ENCODE assay signal across 17 cellular contexts in the genomic region with DNA sequence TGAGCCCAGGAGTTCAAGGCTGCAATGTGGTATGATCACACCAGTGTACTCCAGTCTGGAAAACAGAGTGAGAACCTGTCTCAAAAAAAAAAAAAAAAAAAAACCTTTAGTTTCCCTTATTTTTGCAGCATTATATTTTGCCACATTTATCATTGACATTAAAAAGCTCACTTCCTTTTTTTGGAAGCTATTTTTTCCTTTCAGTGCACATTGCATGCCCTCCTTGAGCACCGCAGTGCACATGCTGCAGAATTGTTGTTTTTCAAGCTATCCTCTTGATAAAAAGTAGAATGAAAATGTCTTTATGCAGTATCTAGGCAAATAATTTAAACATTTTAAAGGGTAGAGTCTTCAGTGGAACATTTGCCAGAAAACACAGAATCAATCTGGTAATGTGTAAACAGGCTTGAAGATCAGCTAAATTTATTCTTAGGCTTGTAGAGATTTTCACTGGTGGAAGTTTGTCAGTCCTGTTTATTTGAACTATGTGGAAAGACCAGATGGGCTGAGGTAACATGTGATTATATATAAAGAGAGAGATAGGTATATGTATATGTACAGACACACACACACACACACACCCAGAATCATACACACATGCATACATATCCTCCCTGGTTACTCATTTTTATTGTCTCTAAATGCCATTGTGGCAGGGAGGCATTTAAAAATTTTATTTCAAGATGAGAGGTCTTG. TPM values are rescaled to one million over a fixed set of nuclear protein-coding genes. Genes with fewer than 3 reads are reported as not detected.
A peak's percentile ranks its signal among the peaks of the same experiment; 100 is the strongest.
DNase-seq lines count a peak whose midpoint lies in the region; ATAC-seq, FAIRE-seq and TF ChIP-seq lines count a peak whose summit lies in the region.
"Had no signal": no experiment of that assay in that cellular context is flagged by ENCODE, and none has a peak within 500 bp of the region (broad histone marks: within the 10 kb centered on the region; RNA-seq: fewer than 3 reads in every experiment).

No MANE protein-coding gene starts in this region.

- H3K4me2 ChIP-seq in GM23338, result no peak overlapping the region

- H3K9me3 Mint-ChIP-seq in GM23338, result no peaks in the 10 kb centered on the region; the same call in 2 of the 3 replicates

- H3K4me1 Mint-ChIP-seq in GM23338, result peaks cover 15% of the 10 kb centered on the region

- FAIRE-seq in bronchial epithelial cell (lab: Jason Lieb, UNC) (no peak), frontal cortex (lab: Jason Lieb, UNC) (no peak)

- H3K36me3 ChIP-seq in GM23338 (ENCODE audit: insufficient read depth) (no peaks in the 10 kb centered on the region), bronchial epithelial cell (ENCODE audit: control insufficient read depth, insufficient read depth, low read length) (no peaks in the 10 kb centered on the region), spleen (no peaks in the 10 kb centered on the region)
- H3K36me3 ChIP-seq: ascending aorta had no signal

- 0 out of 2 replicates have a peak, but pooled peaks cover 10% of the 10 kb centered on the region for H3F3A ChIP-seq in GM23338 (replicated peaks; ENCODE audit: low read depth)

- H4K20me1 ChIP-seq in GM23338 (replicated peaks; ENCODE audit: insufficient read depth), result 0 out of 2 replicates have a peak, but pooled peaks cover 4% of the 10 kb centered on the region

- TF ChIP-seq CTCF in GM23338 (conservative IDR thresholded peaks at IDR 0.05; ENCODE audit: low read depth in 2 of 2) (no peak), NB4 (IDR thresholded peaks at IDR 0.05; ENCODE audit: low read depth, low read length) (no peak), bronchial epithelial cell (IDR thresholded peaks at IDR 0.05; ENCODE audit: insufficient read depth, low read length, severe bottlenecking) (no peak), spleen (IDR thresholded peaks at IDR 0.05 in 8 of 11, conservative IDR thresholded peaks at IDR 0.05 in 3 of 11) (no peak)

- no peak for TF ChIP-seq POLR2A in NB4 (IDR thresholded peaks at IDR 0.05; ENCODE audit: extremely low read depth, insufficient read length)
- TF ChIP-seq POLR2A in spleen (IDR thresholded peaks at IDR 0.05), result no peak

- no peaks in the 10 kb centered on the region for H3K9me2 ChIP-seq in GM23338 (ENCODE audit: insufficient read depth)

- peaks cover 18% of the 10 kb centered on the region for H3K79me2 ChIP-seq in GM23338 (replicated peaks; ENCODE audit: insufficient read depth)

- H3K4me1 ChIP-seq in GM23338 (ENCODE audit: insufficient read depth), result peaks cover 12% of the 10 kb centered on the region
- peaks cover 3 to 62% (median 32%) of the 10 kb centered on the region in 6 donors for H3K4me1 ChIP-seq in spleen
- H3K4me1 ChIP-seq: ascending aorta had no signal

- WGBS in spleen, 5 donors, result 18 to 38% (median 34%) methylated on average over 1 of the region's 1 CpG

- H3K27ac Mint-ChIP-seq in GM23338, result no peak overlapping the region
- H3K27ac Mint-ChIP-seq: progenitor cell of endocrine pancreas had no signal

- H3K4me3 Mint-ChIP-seq in GM23338, result no peak overlapping the region
- H3K4me3 Mint-ChIP-seq: CD4-positive, alpha-beta memory T cell had no signal

- no peaks in the 10 kb centered on the region for H3K27me3 ChIP-seq in GM23338 (ENCODE audit: insufficient read depth)
- no peaks in the 10 kb centered on the region for H3K27me3 ChIP-seq in bronchial epithelial cell (ENCODE audit: control insufficient read depth, insufficient read depth, low read length)
- H3K27me3 ChIP-seq in spleen (replicated peaks in 1 of 7), result no peaks in the 10 kb centered on the region
- H3K27me3 ChIP-seq: ascending aorta, SJSA1 had no signal

- no peak for ATAC-seq in GM23338
- ATAC-seq: left lobe of liver had no signal

- no peaks in the 10 kb centered on the region for H3K9me3 ChIP-seq in spleen
- H3K9me3 ChIP-seq: ascending aorta, SJSA1 had no signal

- 0 out of 2 replicates have a peak overlapping the region, but pooled peaks have one; percentile 47 for H2AFZ ChIP-seq in GM23338

- intact Hi-C loops in spleen (cut with DNase I; ENCODE audit: low total_unique reads), result no loop called here

- H3K36me3 Mint-ChIP-seq in GM23338 (ENCODE audit: low read depth), result peaks cover 5% of the 10 kb centered on the region; the same call in 1 of the 3 replicates
- H3K36me3 Mint-ChIP-seq: CD4-positive, alpha-beta memory T cell had no signal

- H3K27me3 Mint-ChIP-seq in GM23338 (ENCODE audit: insufficient read depth, low read depth, poor library complexity), result peaks cover 8% of the 10 kb centered on the region
- H3K27me3 Mint-ChIP-seq: progenitor cell of endocrine pancreas had no signal

- H3K4me3 ChIP-seq in GM23338, result no peak overlapping the region
- H3K4me3 ChIP-seq in NB4 (ENCODE audit: low read depth, low read length), result peak overlapping the region; percentile 19
- H3K4me3 ChIP-seq in bronchial epithelial cell (ENCODE audit: low read depth, low read length), result no peak overlapping the region
- no peak overlapping the region for H3K4me3 ChIP-seq in spleen
- H3K4me3 ChIP-seq: ascending aorta, SJSA1 had no signal

- no peak for DNase-seq in GM23338 (ENCODE audit: low spot score)
- peak; percentile 80 for DNase-seq in NB4 (ENCODE audit: low read depth)
- DNase-seq in bronchial epithelial cell (ENCODE audit: low read depth), result peak; percentile 53
- DNase-seq in spleen, result no peak
- DNase-seq in frontal cortex (ENCODE audit: low spot score in 2 of 2), result no peak
- DNase-seq in activated T-cell treated with anti-CD3 and anti-CD28 coated beads, Interleukin-2, amount 50 U/mL, for 48 hours, result no peak
- DNase-seq in A172 (ENCODE audit: low spot score), result no peak
- DNase-seq: activated gamma-delta T cell; CD4-positive, alpha-beta memory T cell; HCEC 1CT; NCI-H2029 treated with DMSO at 0.1 percent for 48 hours; NCI-H69 had no signal

- H3K27ac ChIP-seq in GM23338 (ENCODE audit: low read depth) (no peak overlapping the region), spleen (peak overlapping the region in 5 of 8 donors; percentile 51 to 94 (median 67))
- H3K27ac ChIP-seq: ascending aorta, SJSA1, VCaP had no signal

TF ChIP-seq in GM23338, 12 proteins besides CTCF, POLR2A, EP300 and RAD21:
- no peak for TF ChIP-seq STAT1 (IDR thresholded peaks at IDR 0.05; ENCODE audit: unreplicated experiment)
- TF ChIP-seq EZH2 (IDR thresholded peaks at IDR 0.05; ENCODE audit: low read depth, unreplicated experiment), result no peak
- TF ChIP-seq JUNB (IDR thresholded peaks at IDR 0.05; ENCODE audit: unreplicated experiment), result no peak

RNA-seq across cellular contexts. Expression of gene FAM220A, which starts 1.4 kb away (rescaled TPM):
- 23.6 and 25.1 TPM in 2 replicates for total RNA-seq in GM23338 (2014; rRNA removed; shearing (Covaris generic))
- 11.0 and 12.8 TPM in 2 replicates for polyA plus RNA-seq in GM23338 (2016; fragmentation: Nextera tagmentation; extraction: Ambion mirVana)
- total RNA-seq in bronchial epithelial cell, result 31.6 and 42.5 TPM in 2 replicates
- 10 to 100 TPM; 10.5 to 14.6 (median 12.2) TPM for total RNA-seq in spleen
- polyA plus RNA-seq in spleen, result 10 to 100 TPM in 2 of 3 donors, 1 to 10 TPM in 1; 6.3 to 10.3 (median 10.2) TPM
- total RNA-seq in frontal cortex, result 47.7 TPM
- total RNA-seq in A172 (2014; rRNA removed; shearing (Covaris generic)), result 42.4 and 154 TPM in 2 replicates

RNA-seq across cellular contexts. Expression of gene RAC1, which starts 24.1 kb away (rescaled TPM):
- 142 and 150 TPM in 2 replicates for total RNA-seq in GM23338 (2014; rRNA removed; shearing (Covaris generic))
- polyA plus RNA-seq in GM23338 (2016; fragmentation: Nextera tagmentation; extraction: Ambion mirVana) (844 and 859 TPM in 2 replicates), spleen (100 to 1,000 TPM; 137 to 185 (median 162) TPM)
- total RNA-seq in bronchial epithelial cell (81.5 and 108 TPM in 2 replicates), spleen (100 to 1,000 TPM; 135 to 200 (median 174) TPM), frontal cortex (41.2 TPM)
- 144 and 162 TPM in 2 replicates for total RNA-seq in A172 (2014; rRNA removed; shearing (Covaris generic))

Comparison
In these comparisons a context has a peak if more than half of its experiments do, and no peak if none do; other contexts are left out.
1. DNase-seq: peak in NB4 (single experiment) and bronchial epithelial cell (single experiment); none in GM23338 (single experiment), spleen (single experiment), frontal cortex (0 of 2), activated T-cell treated with anti-CD3 and anti-CD28 coated beads, Interleukin-2, amount 50 U/mL, for 48 hours (0 of 2) and A172 (single experiment).